ENCODE assay signal across 8 cellular contexts in genomic region chr19:44704982-44705381, GRCh38. TPM values are rescaled to one million over a fixed set of nuclear protein-coding genes. Genes with fewer than 3 reads are reported as not detected.
"Had no signal": no experiment of that assay in that cellular context is flagged by ENCODE, and none has a peak within 500 bp of the region (broad histone marks: within the 10 kb centered on the region; RNA-seq: fewer than 3 reads in every experiment).

No MANE protein-coding gene starts in this region.

- ATAC-seq: GM23338, HepG2 had no signal

- H3K4me3 ChIP-seq: GM23338 had no signal

- H2AFZ ChIP-seq: GM23338 had no signal

- DNase-seq: H9, HCEC 1CT, KG1 had no signal

- H3K27ac ChIP-seq: HL-60 had no signal

- H3K4me2 ChIP-seq: GM23338 had no signal

RNA-seq across cellular contexts. Expression of gene CEACAM16, which starts 6.0 kb away (rescaled TPM):
- total RNA-seq: GM23338, H1, H9, HepG2, HT1080 had no signal
